ENCODE assay signal across 32 cellular contexts in genomic region chr7:87779806-87780205, GRCh38.
"Had no signal": no experiment of that assay in that cellular context is flagged by ENCODE, and none has a peak within 500 bp of the region (broad histone marks: within the 10 kb centered on the region; RNA-seq: fewer than 3 reads in every experiment).

No MANE protein-coding gene starts in this region.

- H3K27ac ChIP-seq: adrenal gland, ascending aorta, body of pancreas, brain microvascular endothelial cell, breast epithelium, cardiac muscle cell had no signal

- DNase-seq: activated effector memory CD4-positive, alpha-beta T cell treated with anti-CD3 and anti-CD28 coated beads, Interleukin-2, amount 50 U/mL, for 16 hours; activated effector memory CD4-positive, alpha-beta T cell treated with Interleukin-2 at 50 U/mL for 16 hours; activated gamma-delta T cell; activated naive CD4-positive, alpha-beta T cell; activated naive CD4-positive, alpha-beta T cell treated with anti-CD3 and anti-CD28 coated beads for 36 hours; activated naive CD4-positive, alpha-beta T cell treated with anti-CD3 and anti-CD28 coated beads, Interleukin-2, amount 10 ng/mL, durations not matched to agents 7 days and 5 days; activated naive CD4-positive, alpha-beta T cell treated with anti-CD3 and anti-CD28 coated beads, Interleukin-2, amount 50 U/mL, for 16 hours; activated naive CD4-positive, alpha-beta T cell treated with Interleukin-2 at 50 U/mL for 16 hours; activated naive CD8-positive, alpha-beta T cell treated with anti-CD3 and anti-CD28 coated beads for 36 hours; activated naive CD8-positive, alpha-beta T cell treated with anti-CD3 and anti-CD28 coated beads, Interleukin-2, amount 10 ng/mL, durations not matched to agents 7 days and 5 days; activated naive CD8-positive, alpha-beta T cell treated with anti-CD3 and anti-CD28 coated beads, Interleukin-2, amount 50 U/mL, for 24 hours; activated T-cell treated with anti-CD3 and anti-CD28 coated beads, Interleukin-2, amount 50 U/mL, for 1 hour; activated T-cell treated with anti-CD3 and anti-CD28 coated beads, Interleukin-2, amount 50 U/mL, for 24 hours; activated T-cell treated with anti-CD3 and anti-CD28 coated beads, Interleukin-2, amount 50 U/mL, for 4 hours; activated T-cell treated with anti-CD3 and anti-CD28 coated beads, Interleukin-2, amount 50 U/mL, for 48 hours; activated T-cell treated with anti-CD3 and anti-CD28 coated beads, Interleukin-2, amount 50 U/mL, for 72 hours; adrenal gland; amniotic stem cell; amygdala; anterior cingulate cortex; aorta; body of pancreas; brain microvascular endothelial cell; caudate nucleus; central memory CD4-positive, alpha-beta T cell; cerebellar nuclear complex had no signal

- H3K9me3 ChIP-seq: adrenal gland, ascending aorta, body of pancreas, breast epithelium had no signal

- H3K36me3 ChIP-seq: adrenal gland, ascending aorta, brain microvascular endothelial cell, breast epithelium, cardiac muscle cell had no signal

- H3K27me3 ChIP-seq: adrenal gland, ascending aorta, body of pancreas, brain microvascular endothelial cell, breast epithelium, cardiac muscle cell had no signal

- FAIRE-seq: bronchial epithelial cell had no signal

- H3K4me1 ChIP-seq: ascending aorta, body of pancreas, breast epithelium had no signal

- H3K4me3 ChIP-seq: adrenal gland, ascending aorta, body of pancreas, breast epithelium, cardiac muscle cell had no signal

- ATAC-seq: activated naive CD4-positive, alpha-beta T cell treated with anti-CD3 and anti-CD28 coated beads, Interleukin-2, amount 50 U/mL, for 72 hours; activated naive CD8-positive, alpha-beta T cell treated with anti-CD3 and anti-CD28 coated beads, Interleukin-2, amount 50 U/mL, for 24 hours; activated T-cell treated with anti-CD3 and anti-CD28 coated beads, Interleukin-2, amount 50 U/mL, for 4 hours; activated T-cell treated with anti-CD3 and anti-CD28 coated beads, Interleukin-2, amount 50 U/mL, for 72 hours; activated T-helper 17 cell treated with anti-CD3 and anti-CD28 coated beads, Interleukin-2, amount 50 U/mL, for 72 hours; body of pancreas had no signal
